ENCODE assay signal across 1 cellular context in genomic region chr10:61950449-61951143, GRCh38.
A peak's percentile ranks its signal among the peaks of the same experiment; 100 is the strongest.
TF ChIP-seq lines count a peak whose summit lies in the region.

No MANE protein-coding gene starts in this region.

TF ChIP-seq in HepG2, 621 proteins besides CTCF, POLR2A, EP300 and RAD21 (continued from another document):
- TF ChIP-seq ZSCAN5A (CRISPR knock-in tag; IDR thresholded peaks at IDR 0.05; ENCODE audit: borderline replicate concordance) (no peak), JARID2 (CRISPR knock-in tag; IDR thresholded peaks at IDR 0.05; ENCODE audit: insufficient replicate concordance) (no peak), CHD2 (IDR thresholded peaks at IDR 0.05; ENCODE audit: low read depth, low read length) (no peak), ZNF121 (CRISPR knock-in tag; IDR thresholded peaks at IDR 0.05) (peak; percentile 92), ZNF598 (CRISPR knock-in tag; IDR thresholded peaks at IDR 0.05; ENCODE audit: borderline replicate concordance) (no peak), YEATS4 (CRISPR knock-in tag; IDR thresholded peaks at IDR 0.05; ENCODE audit: borderline replicate concordance) (no peak), ZNF34 (CRISPR knock-in tag; IDR thresholded peaks at IDR 0.05; ENCODE audit: borderline replicate concordance) (no peak)
